Comparison of ENCODE assay signal across 1 cellular context in the genomic region with DNA sequence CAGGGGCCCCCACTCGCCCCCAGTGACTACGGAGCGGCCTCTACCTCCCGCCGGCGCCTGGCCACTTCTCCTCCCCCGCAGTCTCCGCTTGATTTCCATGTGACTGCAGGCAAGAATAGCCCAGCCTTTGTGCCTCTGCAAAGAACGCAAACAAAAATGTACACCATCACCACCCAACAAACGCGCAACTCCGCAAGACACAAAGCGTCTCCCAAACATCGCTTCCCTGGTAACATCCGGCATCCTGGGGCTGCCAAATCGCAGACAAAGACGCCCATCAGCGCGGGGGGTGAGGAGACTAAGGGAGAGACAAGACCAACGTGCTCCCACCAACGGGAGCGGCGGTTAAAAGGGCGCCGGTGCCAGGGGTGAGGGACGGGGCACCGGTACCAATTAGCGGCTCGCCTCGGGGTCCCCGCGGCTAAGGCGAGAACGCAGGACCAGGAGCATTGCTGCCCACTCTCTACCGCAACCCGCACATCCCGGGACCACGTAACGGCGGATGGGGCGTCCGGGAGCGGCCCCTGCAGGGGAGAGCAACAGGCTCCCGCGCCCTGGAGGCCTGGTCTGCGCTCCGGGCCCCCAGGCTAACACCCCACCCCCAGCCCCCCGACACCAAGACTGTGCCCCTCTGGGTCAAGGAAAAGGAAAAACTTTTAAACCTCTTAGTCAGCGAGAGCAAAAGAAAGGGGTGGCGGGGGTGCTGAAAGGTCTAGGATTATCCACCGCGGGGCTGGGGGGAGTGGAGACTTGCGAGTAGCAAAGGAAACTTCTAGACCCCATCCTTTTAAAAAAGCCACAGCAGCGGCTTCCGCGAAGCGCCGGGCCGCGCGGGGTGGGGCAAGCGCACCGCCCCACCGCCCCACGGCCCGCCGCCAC.
TF ChIP-seq lines count a peak whose summit lies in the region.

No MANE protein-coding gene starts in this region.

TF ChIP-seq in HEK293, 187 proteins besides CTCF, POLR2A, EP300 and RAD21 (continued from another document and continues in another):
- TF ChIP-seq ATF2 (tag by site-specific recombination; IDR thresholded peaks at IDR 0.05; ENCODE audit: low read depth) (no peak), ZNF658 (tag by site-specific recombination; IDR thresholded peaks at IDR 0.05) (no peak), ZNF660 (tag by site-specific recombination; IDR thresholded peaks at IDR 0.05) (no peak), ZNF529 (tag by site-specific recombination; IDR thresholded peaks at IDR 0.05; ENCODE audit: insufficient replicate concordance) (no peak), ZNF521 (tag by site-specific recombination; IDR thresholded peaks at IDR 0.05) (no peak), ZNF404 (tag by site-specific recombination; IDR thresholded peaks at IDR 0.05) (no peak), ZSCAN5A (tag by site-specific recombination; IDR thresholded peaks at IDR 0.05) (no peak), ZNF146 (tag by site-specific recombination; IDR thresholded peaks at IDR 0.05) (no peak), ZBTB7A (tag by site-specific recombination; IDR thresholded peaks at IDR 0.05; ENCODE audit: low read depth) (no peak), MEIS1 (CRISPR knock-in tag; IDR thresholded peaks at IDR 0.05; ENCODE audit: borderline replicate concordance) (no peak), ZNF114 (tag by site-specific recombination; IDR thresholded peaks at IDR 0.05) (no peak), ZNF843 (tag by site-specific recombination; IDR thresholded peaks at IDR 0.05) (no peak), ZNF426 (tag by site-specific recombination; IDR thresholded peaks at IDR 0.05) (no peak), ZFP3 (tag by site-specific recombination; IDR thresholded peaks at IDR 0.05; ENCODE audit: low read depth) (no peak), ZFP41 (tag by site-specific recombination; IDR thresholded peaks at IDR 0.05; ENCODE audit: borderline replicate concordance) (no peak), ZNF549 (tag by site-specific recombination; IDR thresholded peaks at IDR 0.05) (no peak), BCL11A (tag by site-specific recombination; IDR thresholded peaks at IDR 0.05; ENCODE audit: low read depth) (no peak), ZBTB17 (tag by site-specific recombination; IDR thresholded peaks at IDR 0.05) (0 out of 2 replicates have a peak, but pooled peaks have one; percentile 38), WT1 (tag by site-specific recombination; IDR thresholded peaks at IDR 0.05) (no peak), MYNN (tag by site-specific recombination; IDR thresholded peaks at IDR 0.05; ENCODE audit: borderline replicate concordance) (no peak), ZNF2 (tag by site-specific recombination; IDR thresholded peaks at IDR 0.05) (no peak), GLIS1 (tag by site-specific recombination; IDR thresholded peaks at IDR 0.05) (peak; percentile 75), PRDM2 (tag by site-specific recombination; IDR thresholded peaks at IDR 0.05; ENCODE audit: borderline replicate concordance) (no peak), ZNF48 (tag by site-specific recombination; IDR thresholded peaks at IDR 0.05) (no peak), ZNF433 (tag by site-specific recombination; IDR thresholded peaks at IDR 0.05; ENCODE audit: low read depth) (no peak), ZSCAN16 (tag by site-specific recombination; IDR thresholded peaks at IDR 0.05) (no peak), ZNF670 (tag by site-specific recombination; IDR thresholded peaks at IDR 0.05; ENCODE audit: low read depth) (no peak), ZNF501 (tag by site-specific recombination; IDR thresholded peaks at IDR 0.05) (no peak; the same call in 1 of the 2 replicates), RBAK (tag by site-specific recombination; IDR thresholded peaks at IDR 0.05) (no peak), ELK4 (IDR thresholded peaks at IDR 0.05; ENCODE audit: borderline replicate concordance, low read depth, low read length) (no peak), PRDM1 (tag by site-specific recombination; IDR thresholded peaks at IDR 0.05) (no peak), ZNF560 (tag by site-specific recombination; IDR thresholded peaks at IDR 0.05; ENCODE audit: borderline replicate concordance) (no peak), ZBTB1 (tag by site-specific recombination; IDR thresholded peaks at IDR 0.05) (no peak), ZNF324 (tag by site-specific recombination; IDR thresholded peaks at IDR 0.05) (no peak), ZFP37 (tag by site-specific recombination; IDR thresholded peaks at IDR 0.05) (no peak), HOXD13 (CRISPR knock-in tag; IDR thresholded peaks at IDR 0.05; ENCODE audit: borderline replicate concordance) (no peak), ZNF530 (tag by site-specific recombination; IDR thresholded peaks at IDR 0.05; ENCODE audit: low read depth) (no peak), OVOL3 (tag by site-specific recombination; IDR thresholded peaks at IDR 0.05) (no peak), ZFP69B (tag by site-specific recombination; IDR thresholded peaks at IDR 0.05) (no peak), ZNF561 (tag by site-specific recombination; IDR thresholded peaks at IDR 0.05; ENCODE audit: borderline replicate concordance) (no peak), ZNF341 (tag by site-specific recombination; IDR thresholded peaks at IDR 0.05; ENCODE audit: low read depth) (peak; percentile 69), ZNF416 (tag by site-specific recombination; IDR thresholded peaks at IDR 0.05) (no peak), ZNF239 (tag by site-specific recombination; IDR thresholded peaks at IDR 0.05) (no peak)
- TF ChIP-seq, protein P1, sequence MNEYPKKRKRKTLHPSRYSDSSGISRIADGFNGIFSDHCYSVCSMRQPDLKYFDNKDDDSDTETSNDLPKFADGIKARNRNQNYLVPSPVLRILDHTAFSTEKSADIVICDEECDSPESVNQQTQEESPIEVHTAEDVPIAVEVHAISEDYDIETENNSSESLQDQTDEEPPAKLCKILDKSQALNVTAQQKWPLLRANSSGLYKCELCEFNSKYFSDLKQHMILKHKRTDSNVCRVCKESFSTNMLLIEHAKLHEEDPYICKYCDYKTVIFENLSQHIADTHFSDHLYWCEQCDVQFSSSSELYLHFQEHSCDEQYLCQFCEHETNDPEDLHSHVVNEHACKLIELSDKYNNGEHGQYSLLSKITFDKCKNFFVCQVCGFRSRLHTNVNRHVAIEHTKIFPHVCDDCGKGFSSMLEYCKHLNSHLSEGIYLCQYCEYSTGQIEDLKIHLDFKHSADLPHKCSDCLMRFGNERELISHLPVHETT (tag by site-specific recombination; IDR thresholded peaks at IDR 0.05) = no peak
- TF ChIP-seq, protein P2, sequence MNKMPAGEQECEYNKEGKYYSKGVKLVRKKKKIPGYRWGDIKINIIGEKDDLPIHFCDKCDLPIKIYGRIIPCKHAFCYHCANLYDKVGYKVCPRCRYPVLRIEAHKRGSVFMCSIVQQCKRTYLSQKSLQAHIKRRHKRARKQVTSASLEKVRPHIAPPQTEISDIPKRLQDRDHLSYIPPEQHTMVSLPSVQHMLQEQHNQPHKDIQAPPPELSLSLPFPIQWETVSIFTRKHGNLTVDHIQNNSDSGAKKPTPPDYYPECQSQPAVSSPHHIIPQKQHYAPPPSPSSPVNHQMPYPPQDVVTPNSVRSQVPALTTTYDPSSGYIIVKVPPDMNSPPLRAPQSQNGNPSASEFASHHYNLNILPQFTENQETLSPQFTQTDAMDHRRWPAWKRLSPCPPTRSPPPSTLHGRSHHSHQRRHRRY (tag by site-specific recombination; IDR thresholded peaks at IDR 0.05) = no peak
- TF ChIP-seq, protein P3, sequence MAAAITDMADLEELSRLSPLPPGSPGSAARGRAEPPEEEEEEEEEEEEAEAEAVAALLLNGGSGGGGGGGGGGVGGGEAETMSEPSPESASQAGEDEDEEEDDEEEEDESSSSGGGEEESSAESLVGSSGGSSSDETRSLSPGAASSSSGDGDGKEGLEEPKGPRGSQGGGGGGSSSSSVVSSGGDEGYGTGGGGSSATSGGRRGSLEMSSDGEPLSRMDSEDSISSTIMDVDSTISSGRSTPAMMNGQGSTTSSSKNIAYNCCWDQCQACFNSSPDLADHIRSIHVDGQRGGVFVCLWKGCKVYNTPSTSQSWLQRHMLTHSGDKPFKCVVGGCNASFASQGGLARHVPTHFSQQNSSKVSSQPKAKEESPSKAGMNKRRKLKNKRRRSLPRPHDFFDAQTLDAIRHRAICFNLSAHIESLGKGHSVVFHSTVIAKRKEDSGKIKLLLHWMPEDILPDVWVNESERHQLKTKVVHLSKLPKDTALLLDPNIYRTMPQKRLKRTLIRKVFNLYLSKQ (tag by site-specific recombination; IDR thresholded peaks at IDR 0.05; ENCODE audit: borderline replicate concordance) = no peak
- TF ChIP-seq, protein P4, sequence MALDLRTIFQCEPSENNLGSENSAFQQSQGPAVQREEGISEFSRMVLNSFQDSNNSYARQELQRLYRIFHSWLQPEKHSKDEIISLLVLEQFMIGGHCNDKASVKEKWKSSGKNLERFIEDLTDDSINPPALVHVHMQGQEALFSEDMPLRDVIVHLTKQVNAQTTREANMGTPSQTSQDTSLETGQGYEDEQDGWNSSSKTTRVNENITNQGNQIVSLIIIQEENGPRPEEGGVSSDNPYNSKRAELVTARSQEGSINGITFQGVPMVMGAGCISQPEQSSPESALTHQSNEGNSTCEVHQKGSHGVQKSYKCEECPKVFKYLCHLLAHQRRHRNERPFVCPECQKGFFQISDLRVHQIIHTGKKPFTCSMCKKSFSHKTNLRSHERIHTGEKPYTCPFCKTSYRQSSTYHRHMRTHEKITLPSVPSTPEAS (tag by site-specific recombination; IDR thresholded peaks at IDR 0.05) = no peak
